In the genomic region with DNA sequence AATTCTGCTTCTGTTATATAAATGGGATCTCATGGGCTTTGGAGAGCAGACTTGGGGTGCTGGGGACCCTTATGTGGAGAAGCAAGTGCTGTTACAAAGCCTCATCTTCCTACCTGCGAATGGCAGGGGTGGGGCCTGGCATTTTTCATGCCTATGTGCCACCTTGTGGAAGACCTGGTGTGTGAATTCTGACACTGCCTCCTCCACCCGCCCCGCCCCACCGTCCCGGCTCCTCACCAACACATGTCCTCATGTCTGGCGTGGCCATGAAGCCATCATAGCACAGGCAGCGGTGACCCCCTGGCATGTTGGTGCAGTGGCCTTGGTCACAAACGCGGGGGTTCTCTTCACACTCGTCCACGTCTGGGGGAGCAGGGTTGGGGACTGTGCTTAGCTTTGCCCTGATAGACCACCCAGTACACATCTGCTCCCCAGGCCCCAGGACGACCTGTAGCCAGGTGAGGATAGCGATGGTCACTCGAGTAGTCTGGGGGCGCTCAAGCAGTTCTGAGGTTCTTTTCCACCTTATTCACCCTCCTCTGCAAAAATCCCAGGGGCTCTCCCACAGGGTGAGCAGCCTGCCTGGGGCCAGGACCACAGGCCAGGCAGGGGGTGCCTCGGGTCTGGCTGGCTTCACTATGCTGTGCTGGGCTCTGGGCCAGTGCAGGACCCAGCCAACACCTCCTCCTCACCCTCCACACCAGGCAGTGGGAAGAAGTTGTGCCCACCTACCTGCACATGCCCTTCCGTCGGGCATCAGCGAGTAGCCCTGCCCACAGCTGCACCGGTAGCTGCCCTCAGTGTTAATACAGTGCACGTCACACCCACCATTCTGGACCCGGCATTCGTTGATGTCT, we compare ENCODE assay signal across 1 cellular context.
TF ChIP-seq lines count a peak whose summit lies in the region.

No MANE protein-coding gene starts in this region.

TF ChIP-seq in HCT116, 20 proteins besides CTCF, POLR2A, EP300 and RAD21:
- TF ChIP-seq, protein P1, sequence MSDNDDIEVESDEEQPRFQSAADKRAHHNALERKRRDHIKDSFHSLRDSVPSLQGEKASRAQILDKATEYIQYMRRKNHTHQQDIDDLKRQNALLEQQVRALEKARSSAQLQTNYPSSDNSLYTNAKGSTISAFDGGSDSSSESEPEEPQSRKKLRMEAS (IDR thresholded peaks at IDR 0.05), result no peak
- no peak for TF ChIP-seq FOSL1 (IDR thresholded peaks at IDR 0.05; ENCODE audit: low read depth)
- TF ChIP-seq SP1 (IDR thresholded peaks at IDR 0.05; ENCODE audit: low read depth), result no peak
